ENCODE assay signal across 1 cellular context in the genomic region with DNA sequence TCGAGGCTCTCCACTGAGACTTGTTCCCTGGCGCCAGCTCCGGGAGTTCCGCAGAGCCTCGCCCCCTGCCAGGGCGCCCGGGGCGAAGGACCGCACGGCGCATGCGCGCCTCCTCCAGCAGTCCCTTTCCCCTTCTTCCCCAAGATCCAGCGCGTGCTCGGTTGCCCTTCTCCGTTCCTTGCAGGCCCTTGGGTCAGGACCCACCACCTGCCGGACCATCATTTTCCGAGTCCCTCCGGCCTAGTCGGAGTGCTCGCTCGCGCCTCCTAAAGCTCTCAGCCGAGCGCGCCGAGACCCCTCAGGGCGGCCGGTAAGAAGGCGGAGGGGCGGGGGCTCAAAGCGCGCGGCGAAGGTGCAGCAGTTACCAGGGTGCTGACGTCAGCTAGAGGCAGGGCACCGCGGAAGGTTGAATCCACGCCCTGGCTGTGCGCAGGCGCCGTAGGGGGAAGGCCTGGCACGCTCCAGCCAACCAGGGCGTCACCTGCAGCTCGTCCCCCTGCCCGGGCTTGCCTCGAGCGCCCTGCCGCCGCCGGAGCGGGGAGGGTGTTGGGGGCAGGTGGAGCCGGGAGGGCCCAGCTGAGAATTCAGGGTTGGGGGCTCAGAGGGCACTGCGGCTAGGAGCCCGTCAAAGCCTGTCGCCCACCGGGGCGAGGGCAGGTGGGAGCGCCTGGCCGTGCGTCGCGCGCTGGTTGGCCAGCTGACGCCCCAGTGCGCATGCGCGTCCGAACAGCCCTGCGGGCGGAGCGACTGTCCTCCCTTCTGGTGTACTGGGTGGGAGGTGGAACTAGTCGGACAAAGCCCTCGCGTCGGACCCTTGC.
A peak's percentile ranks its signal among the peaks of the same experiment; 100 is the strongest.
TF ChIP-seq lines count a peak whose summit lies in the region.

A gene with protein sequence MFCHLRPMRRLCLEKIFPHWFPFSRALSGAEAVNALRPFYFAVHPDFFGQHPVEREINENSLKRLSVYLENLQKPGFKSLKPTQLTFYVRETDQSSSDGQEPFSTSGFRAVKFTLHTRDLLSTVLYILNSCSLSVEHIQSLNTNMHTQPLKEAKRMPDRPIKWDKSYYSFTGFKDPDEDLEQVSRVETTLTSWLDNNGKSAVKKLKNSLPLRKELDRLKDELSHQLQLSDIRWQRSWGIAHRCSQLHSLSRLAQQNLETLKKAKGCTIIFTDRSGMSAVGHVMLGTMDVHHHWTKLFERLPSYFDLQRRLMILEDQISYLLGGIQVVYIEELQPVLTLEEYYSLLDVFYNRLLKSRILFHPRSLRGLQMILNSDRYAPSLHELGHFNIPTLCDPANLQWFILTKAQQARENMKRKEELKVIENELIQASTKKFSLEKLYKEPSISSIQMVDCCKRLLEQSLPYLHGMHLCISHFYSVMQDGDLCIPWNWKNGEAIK (plus strand): TSS at position 757 of the 818 bp plus-strand sequence. CDS start 16,017 bp downstream, outside the sequence.

TF ChIP-seq in K562, 482 proteins besides CTCF, POLR2A, EP300 and RAD21 (continued from another document and continues in another):
- TF ChIP-seq POLR2G (IDR thresholded peaks at IDR 0.05; ENCODE audit: low read depth, low read length), result peak; percentile 96
- peak; percentile 95 for TF ChIP-seq ZBTB7A (IDR thresholded peaks at IDR 0.05; ENCODE audit: borderline replicate concordance, control insufficient read depth, low read depth, low read length)
- TF ChIP-seq ZNF146 (CRISPR knock-in tag; IDR thresholded peaks at IDR 0.05; ENCODE audit: unreplicated experiment), result no peak
- TF ChIP-seq MTA2 (IDR thresholded peaks at IDR 0.05; ENCODE audit: low read depth), result no peak
- TF ChIP-seq, protein P1, sequence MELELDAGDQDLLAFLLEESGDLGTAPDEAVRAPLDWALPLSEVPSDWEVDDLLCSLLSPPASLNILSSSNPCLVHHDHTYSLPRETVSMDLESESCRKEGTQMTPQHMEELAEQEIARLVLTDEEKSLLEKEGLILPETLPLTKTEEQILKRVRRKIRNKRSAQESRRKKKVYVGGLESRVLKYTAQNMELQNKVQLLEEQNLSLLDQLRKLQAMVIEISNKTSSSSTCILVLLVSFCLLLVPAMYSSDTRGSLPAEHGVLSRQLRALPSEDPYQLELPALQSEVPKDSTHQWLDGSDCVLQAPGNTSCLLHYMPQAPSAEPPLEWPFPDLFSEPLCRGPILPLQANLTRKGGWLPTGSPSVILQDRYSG (tag; conservative IDR thresholded peaks at IDR 0.05; ENCODE audit: low read depth), result no peak; the same call in none of the 2 replicates
- TF ChIP-seq, protein P2, sequence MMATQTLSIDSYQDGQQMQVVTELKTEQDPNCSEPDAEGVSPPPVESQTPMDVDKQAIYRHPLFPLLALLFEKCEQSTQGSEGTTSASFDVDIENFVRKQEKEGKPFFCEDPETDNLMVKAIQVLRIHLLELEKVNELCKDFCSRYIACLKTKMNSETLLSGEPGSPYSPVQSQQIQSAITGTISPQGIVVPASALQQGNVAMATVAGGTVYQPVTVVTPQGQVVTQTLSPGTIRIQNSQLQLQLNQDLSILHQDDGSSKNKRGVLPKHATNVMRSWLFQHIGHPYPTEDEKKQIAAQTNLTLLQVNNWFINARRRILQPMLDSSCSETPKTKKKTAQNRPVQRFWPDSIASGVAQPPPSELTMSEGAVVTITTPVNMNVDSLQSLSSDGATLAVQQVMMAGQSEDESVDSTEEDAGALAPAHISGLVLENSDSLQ (IDR thresholded peaks at IDR 0.05), result peak; percentile 37; the same call in 1 of the 2 replicates
- no peak for TF ChIP-seq SMAD1 (IDR thresholded peaks at IDR 0.05; ENCODE audit: low read depth, low read length, partially characterized antibody)
- TF ChIP-seq TARDBP (IDR thresholded peaks at IDR 0.05), result no peak; the same call in none of the 2 replicates
- no peak for TF ChIP-seq ZNF174 (CRISPR knock-in tag; IDR thresholded peaks at IDR 0.05)
- TF ChIP-seq, protein P3, sequence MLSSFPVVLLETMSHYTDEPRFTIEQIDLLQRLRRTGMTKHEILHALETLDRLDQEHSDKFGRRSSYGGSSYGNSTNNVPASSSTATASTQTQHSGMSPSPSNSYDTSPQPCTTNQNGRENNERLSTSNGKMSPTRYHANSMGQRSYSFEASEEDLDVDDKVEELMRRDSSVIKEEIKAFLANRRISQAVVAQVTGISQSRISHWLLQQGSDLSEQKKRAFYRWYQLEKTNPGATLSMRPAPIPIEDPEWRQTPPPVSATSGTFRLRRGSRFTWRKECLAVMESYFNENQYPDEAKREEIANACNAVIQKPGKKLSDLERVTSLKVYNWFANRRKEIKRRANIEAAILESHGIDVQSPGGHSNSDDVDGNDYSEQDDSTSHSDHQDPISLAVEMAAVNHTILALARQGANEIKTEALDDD (IDR thresholded peaks at IDR 0.05), result peak; percentile 84; the same call in 1 of the 2 replicates
- TF ChIP-seq, protein P4, sequence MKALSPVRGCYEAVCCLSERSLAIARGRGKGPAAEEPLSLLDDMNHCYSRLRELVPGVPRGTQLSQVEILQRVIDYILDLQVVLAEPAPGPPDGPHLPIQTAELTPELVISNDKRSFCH (CRISPR knock-in tag; IDR thresholded peaks at IDR 0.05), result no peak
- TF ChIP-seq, protein P4 (tag; IDR thresholded peaks at IDR 0.05), result peak; percentile 87
- peak; percentile 21; the same call in 1 of the 2 replicates for TF ChIP-seq CEBPG (CRISPR knock-in tag; IDR thresholded peaks at IDR 0.05)
- TF ChIP-seq CEBPG (tag; conservative IDR thresholded peaks at IDR 0.05 in 1 of 2, IDR thresholded peaks at IDR 0.05 in 1 of 2), result no peak
- TF ChIP-seq, protein P5, sequence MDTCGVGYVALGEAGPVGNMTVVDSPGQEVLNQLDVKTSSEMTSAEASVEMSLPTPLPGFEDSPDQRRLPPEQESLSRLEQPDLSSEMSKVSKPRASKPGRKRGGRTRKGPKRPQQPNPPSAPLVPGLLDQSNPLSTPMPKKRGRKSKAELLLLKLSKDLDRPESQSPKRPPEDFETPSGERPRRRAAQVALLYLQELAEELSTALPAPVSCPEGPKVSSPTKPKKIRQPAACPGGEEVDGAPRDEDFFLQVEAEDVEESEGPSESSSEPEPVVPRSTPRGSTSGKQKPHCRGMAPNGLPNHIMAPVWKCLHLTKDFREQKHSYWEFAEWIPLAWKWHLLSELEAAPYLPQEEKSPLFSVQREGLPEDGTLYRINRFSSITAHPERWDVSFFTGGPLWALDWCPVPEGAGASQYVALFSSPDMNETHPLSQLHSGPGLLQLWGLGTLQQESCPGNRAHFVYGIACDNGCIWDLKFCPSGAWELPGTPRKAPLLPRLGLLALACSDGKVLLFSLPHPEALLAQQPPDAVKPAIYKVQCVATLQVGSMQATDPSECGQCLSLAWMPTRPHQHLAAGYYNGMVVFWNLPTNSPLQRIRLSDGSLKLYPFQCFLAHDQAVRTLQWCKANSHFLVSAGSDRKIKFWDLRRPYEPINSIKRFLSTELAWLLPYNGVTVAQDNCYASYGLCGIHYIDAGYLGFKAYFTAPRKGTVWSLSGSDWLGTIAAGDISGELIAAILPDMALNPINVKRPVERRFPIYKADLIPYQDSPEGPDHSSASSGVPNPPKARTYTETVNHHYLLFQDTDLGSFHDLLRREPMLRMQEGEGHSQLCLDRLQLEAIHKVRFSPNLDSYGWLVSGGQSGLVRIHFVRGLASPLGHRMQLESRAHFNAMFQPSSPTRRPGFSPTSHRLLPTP (IDR thresholded peaks at IDR 0.05; ENCODE audit: borderline replicate concordance, extremely low read depth, insufficient read length), result no peak
- TF ChIP-seq, protein P6, sequence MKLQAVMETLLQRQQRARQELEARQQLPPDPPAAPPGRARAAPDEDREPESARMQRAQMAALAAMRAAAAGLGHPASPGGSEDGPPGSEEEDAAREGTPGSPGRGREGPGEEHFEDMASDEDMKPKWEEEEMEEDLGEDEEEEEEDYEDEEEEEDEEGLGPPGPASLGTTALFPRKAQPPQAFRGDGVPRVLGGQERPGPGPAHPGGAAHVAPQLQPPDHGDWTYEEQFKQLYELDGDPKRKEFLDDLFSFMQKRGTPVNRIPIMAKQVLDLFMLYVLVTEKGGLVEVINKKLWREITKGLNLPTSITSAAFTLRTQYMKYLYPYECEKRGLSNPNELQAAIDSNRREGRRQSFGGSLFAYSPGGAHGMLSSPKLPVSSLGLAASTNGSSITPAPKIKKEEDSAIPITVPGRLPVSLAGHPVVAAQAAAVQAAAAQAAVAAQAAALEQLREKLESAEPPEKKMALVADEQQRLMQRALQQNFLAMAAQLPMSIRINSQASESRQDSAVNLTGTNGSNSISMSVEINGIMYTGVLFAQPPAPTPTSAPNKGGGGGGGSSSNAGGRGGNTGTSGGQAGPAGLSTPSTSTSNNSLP (IDR thresholded peaks at IDR 0.05; ENCODE audit: borderline replicate concordance, low read depth, low read length), result no peak
- TF ChIP-seq EZH2 (IDR thresholded peaks at IDR 0.05; ENCODE audit: borderline replicate concordance, low read depth, low read length), result no peak
- TF ChIP-seq, protein P7, sequence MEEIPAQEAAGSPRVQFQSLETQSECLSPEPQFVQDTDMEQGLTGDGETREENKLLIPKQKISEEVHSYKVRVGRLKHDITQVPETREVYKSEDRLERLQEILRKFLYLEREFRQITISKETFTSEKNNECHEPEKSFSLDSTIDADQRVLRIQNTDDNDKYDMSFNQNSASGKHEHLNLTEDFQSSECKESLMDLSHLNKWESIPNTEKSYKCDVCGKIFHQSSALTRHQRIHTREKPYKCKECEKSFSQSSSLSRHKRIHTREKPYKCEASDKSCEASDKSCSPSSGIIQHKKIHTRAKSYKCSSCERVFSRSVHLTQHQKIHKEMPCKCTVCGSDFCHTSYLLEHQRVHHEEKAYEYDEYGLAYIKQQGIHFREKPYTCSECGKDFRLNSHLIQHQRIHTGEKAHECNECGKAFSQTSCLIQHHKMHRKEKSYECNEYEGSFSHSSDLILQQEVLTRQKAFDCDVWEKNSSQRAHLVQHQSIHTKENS (CRISPR knock-in tag; IDR thresholded peaks at IDR 0.05), result no peak
- TF ChIP-seq, protein P8, sequence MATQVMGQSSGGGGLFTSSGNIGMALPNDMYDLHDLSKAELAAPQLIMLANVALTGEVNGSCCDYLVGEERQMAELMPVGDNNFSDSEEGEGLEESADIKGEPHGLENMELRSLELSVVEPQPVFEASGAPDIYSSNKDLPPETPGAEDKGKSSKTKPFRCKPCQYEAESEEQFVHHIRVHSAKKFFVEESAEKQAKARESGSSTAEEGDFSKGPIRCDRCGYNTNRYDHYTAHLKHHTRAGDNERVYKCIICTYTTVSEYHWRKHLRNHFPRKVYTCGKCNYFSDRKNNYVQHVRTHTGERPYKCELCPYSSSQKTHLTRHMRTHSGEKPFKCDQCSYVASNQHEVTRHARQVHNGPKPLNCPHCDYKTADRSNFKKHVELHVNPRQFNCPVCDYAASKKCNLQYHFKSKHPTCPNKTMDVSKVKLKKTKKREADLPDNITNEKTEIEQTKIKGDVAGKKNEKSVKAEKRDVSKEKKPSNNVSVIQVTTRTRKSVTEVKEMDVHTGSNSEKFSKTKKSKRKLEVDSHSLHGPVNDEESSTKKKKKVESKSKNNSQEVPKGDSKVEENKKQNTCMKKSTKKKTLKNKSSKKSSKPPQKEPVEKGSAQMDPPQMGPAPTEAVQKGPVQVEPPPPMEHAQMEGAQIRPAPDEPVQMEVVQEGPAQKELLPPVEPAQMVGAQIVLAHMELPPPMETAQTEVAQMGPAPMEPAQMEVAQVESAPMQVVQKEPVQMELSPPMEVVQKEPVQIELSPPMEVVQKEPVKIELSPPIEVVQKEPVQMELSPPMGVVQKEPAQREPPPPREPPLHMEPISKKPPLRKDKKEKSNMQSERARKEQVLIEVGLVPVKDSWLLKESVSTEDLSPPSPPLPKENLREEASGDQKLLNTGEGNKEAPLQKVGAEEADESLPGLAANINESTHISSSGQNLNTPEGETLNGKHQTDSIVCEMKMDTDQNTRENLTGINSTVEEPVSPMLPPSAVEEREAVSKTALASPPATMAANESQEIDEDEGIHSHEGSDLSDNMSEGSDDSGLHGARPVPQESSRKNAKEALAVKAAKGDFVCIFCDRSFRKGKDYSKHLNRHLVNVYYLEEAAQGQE (CRISPR knock-in tag; IDR thresholded peaks at IDR 0.05; ENCODE audit: low read depth), result peak; percentile 75
- no peak for TF ChIP-seq ZNF586 (CRISPR knock-in tag; conservative IDR thresholded peaks at IDR 0.05)
- peak; percentile 47; the same call in 1 of the 2 replicates for TF ChIP-seq POLR2H (tag; IDR thresholded peaks at IDR 0.05; ENCODE audit: low read depth)
- TF ChIP-seq MED1 (CRISPR knock-in tag; IDR thresholded peaks at IDR 0.05; ENCODE audit: borderline replicate concordance), result no peak
- TF ChIP-seq TCF7 (IDR thresholded peaks at IDR 0.05; ENCODE audit: borderline replicate concordance), result no peak
- TF ChIP-seq HLTF (IDR thresholded peaks at IDR 0.05), result peak; percentile 25; the same call in 1 of the 2 replicates
- TF ChIP-seq, protein P9, sequence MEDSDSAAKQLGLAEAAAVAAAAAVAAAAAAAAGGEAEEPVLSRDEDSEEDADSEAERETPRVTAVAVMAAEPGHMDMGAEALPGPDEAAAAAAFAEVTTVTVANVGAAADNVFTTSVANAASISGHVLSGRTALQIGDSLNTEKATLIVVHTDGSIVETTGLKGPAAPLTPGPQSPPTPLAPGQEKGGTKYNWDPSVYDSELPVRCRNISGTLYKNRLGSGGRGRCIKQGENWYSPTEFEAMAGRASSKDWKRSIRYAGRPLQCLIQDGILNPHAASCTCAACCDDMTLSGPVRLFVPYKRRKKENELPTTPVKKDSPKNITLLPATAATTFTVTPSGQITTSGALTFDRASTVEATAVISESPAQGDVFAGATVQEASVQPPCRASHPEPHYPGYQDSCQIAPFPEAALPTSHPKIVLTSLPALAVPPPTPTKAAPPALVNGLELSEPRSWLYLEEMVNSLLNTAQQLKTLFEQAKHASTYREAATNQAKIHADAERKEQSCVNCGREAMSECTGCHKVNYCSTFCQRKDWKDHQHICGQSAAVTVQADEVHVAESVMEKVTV (CRISPR knock-in tag; IDR thresholded peaks at IDR 0.05), result no peak
- no peak for TF ChIP-seq MCM7 (IDR thresholded peaks at IDR 0.05)
- TF ChIP-seq SAFB2 (IDR thresholded peaks at IDR 0.05; ENCODE audit: borderline replicate concordance, low read depth, low read length, severe bottlenecking), result no peak
- TF ChIP-seq ZNF79 (CRISPR knock-in tag; IDR thresholded peaks at IDR 0.05; ENCODE audit: low read depth), result no peak
- TF ChIP-seq DMBX1 (CRISPR knock-in tag; IDR thresholded peaks at IDR 0.05; ENCODE audit: borderline replicate concordance), result peak; percentile 14; the same call in 1 of the 2 replicates
- TF ChIP-seq OTX1 (CRISPR knock-in tag; IDR thresholded peaks at IDR 0.05), result no peak
